Comparison of ENCODE assay signal across 21 cellular contexts in the genomic region with DNA sequence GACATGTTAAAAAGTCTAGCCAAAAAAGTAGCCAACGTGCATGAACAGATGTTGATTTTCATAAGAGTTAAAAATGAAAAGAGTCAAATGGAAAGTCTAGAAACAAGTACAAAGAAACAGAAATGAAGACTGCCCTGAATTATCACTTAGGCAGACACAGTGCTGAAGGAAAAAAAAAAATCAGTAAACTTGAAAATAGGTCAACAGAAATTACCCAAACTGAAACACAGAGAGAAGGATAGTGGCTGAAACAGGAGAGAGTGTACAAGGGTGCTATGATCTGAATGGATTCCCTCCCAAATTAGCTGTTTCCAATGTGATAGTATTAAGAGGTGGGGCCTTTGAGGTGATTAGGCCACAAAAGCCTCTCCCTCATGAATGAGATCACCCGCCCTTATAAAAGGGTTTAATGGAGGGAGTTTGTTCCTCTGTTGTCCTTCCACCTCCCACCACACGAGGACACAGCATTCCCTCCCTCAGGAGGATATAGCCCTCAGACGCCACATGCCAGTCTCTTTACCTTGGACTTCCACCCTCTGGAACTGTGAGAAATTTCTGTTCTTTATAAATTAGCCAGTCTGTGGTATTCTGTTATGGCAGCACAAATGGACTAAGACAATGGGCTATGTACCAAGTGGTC.
DNase-seq lines count a peak whose midpoint lies in the region; ATAC-seq and TF ChIP-seq lines count a peak whose summit lies in the region.
"Had no signal": no experiment of that assay in that cellular context is flagged by ENCODE, and none has a peak within 500 bp of the region (broad histone marks: within the 10 kb centered on the region; RNA-seq: fewer than 3 reads in every experiment).

No MANE protein-coding gene starts in this region.

- no peaks in the 10 kb centered on the region for H3K9me3 ChIP-seq in endodermal cell (ENCODE audit: control insufficient read depth, low read length)
- H3K9me3 ChIP-seq: ascending aorta, BE2C had no signal

- no peaks in the 10 kb centered on the region for H3K36me3 Mint-ChIP-seq in endodermal cell (ENCODE audit: low read depth)
- H3K36me3 Mint-ChIP-seq in osteocyte (ENCODE audit: unreplicated experiment): peaks cover 3% of the 10 kb centered on the region
- H3K36me3 Mint-ChIP-seq: activated naive CD4-positive, alpha-beta T cell treated with anti-CD3 and anti-CD28 coated beads, Interleukin-2, amount 50 U/mL, for 72 hours had no signal

- H3K27me3 ChIP-seq in endodermal cell (ENCODE audit: control insufficient read depth, insufficient read depth, low read length, poor library complexity, severe bottlenecking): no peaks in the 10 kb centered on the region
- H3K27me3 ChIP-seq: ascending aorta, BE2C had no signal

- WGBS in endodermal cell (ENCODE audit: insufficient coverage in 1 of 2, insufficient read length in 1 of 2), 2 experiments: 73 to 89% methylated on average over 1 to 3 of the region's 4 CpGs
- WGBS in lower leg skin, 2 donors: 75 to 76% methylated on average over 4 of the region's 4 CpGs

- ATAC-seq in GM18873 (IDR thresholded peaks at IDR 0.05; ENCODE audit: low FRiP score, unreplicated experiment): peak; percentile 59
- ATAC-seq in HG02798 (IDR thresholded peaks at IDR 0.05; ENCODE audit: poor library complexity, unreplicated experiment): peak; percentile 67
- ATAC-seq: activated naive CD4-positive, alpha-beta T cell treated with anti-CD3 and anti-CD28 coated beads, Interleukin-2, amount 50 U/mL, for 72 hours had no signal

- TF ChIP-seq CTCF in endodermal cell (conservative IDR thresholded peaks at IDR 0.05) (peak; percentile 65), osteocyte (IDR thresholded peaks at IDR 0.05) (no peak), lower leg skin (IDR thresholded peaks at IDR 0.05) (no peak)

- no peak overlapping the region for H3K27ac ChIP-seq in endodermal cell (ENCODE audit: low read depth, low read length)
- H3K27ac ChIP-seq: ascending aorta, RWPE1 had no signal

- no peaks in the 10 kb centered on the region for H3K4me1 Mint-ChIP-seq in endodermal cell
- peaks cover 37% of the 10 kb centered on the region for H3K4me1 Mint-ChIP-seq in osteocyte (ENCODE audit: unreplicated experiment)
- H3K4me1 Mint-ChIP-seq: central memory CD8-positive, alpha-beta T cell had no signal

- H3K9me3 Mint-ChIP-seq in endodermal cell (no peaks in the 10 kb centered on the region), osteocyte (ENCODE audit: unreplicated experiment) (peaks cover 6% of the 10 kb centered on the region)
- H3K9me3 Mint-ChIP-seq: activated naive CD4-positive, alpha-beta T cell treated with anti-CD3 and anti-CD28 coated beads, Interleukin-2, amount 50 U/mL, for 72 hours; central memory CD8-positive, alpha-beta T cell had no signal

- H3K27me3 Mint-ChIP-seq in endodermal cell (ENCODE audit: insufficient read depth): no peaks in the 10 kb centered on the region
- no peaks in the 10 kb centered on the region for H3K27me3 Mint-ChIP-seq in osteocyte (ENCODE audit: unreplicated experiment)

- H3K4me3 ChIP-seq in endodermal cell (ENCODE audit: low read length): no peak overlapping the region
- H3K4me3 ChIP-seq in lower leg skin (ENCODE audit: low read depth, poor library complexity, severe bottlenecking): no peak overlapping the region
- H3K4me3 ChIP-seq: ascending aorta had no signal

- TF ChIP-seq POLR2A in erythroblast (IDR thresholded peaks at IDR 0.05; ENCODE audit: low read length) (no peak), lower leg skin (IDR thresholded peaks at IDR 0.05) (no peak)

- no peak overlapping the region for H3K4me3 Mint-ChIP-seq in endodermal cell
- no peak overlapping the region for H3K4me3 Mint-ChIP-seq in osteocyte (ENCODE audit: unreplicated experiment)
- H3K4me3 Mint-ChIP-seq: central memory CD8-positive, alpha-beta T cell had no signal

- H3K27ac Mint-ChIP-seq in endodermal cell: no peak overlapping the region
- H3K27ac Mint-ChIP-seq in osteocyte (ENCODE audit: unreplicated experiment): peak overlapping the region; percentile 5
- H3K27ac Mint-ChIP-seq: activated naive CD4-positive, alpha-beta T cell treated with anti-CD3 and anti-CD28 coated beads, Interleukin-2, amount 50 U/mL, for 72 hours had no signal

- DNase-seq in endodermal cell (peak; percentile 67), osteocyte (ENCODE audit: extremely low spot score, unreplicated experiment) (no peak), erythroblast (lab: John Stamatoyannopoulos, UW) (no peak), HuH-7 (ENCODE audit: low spot score) (no peak), lower leg skin (ENCODE audit: low spot score in 2 of 2) (no peak), HCEC 1CT (no peak)
- DNase-seq: BE2C, COR-L47, EL, NCI-H1105 treated with DMSO at 0.1 percent for 48 hours, NCI-H2081 treated with DMSO at 0.1 percent for 48 hours, NCI-H524, occipital lobe, retina, SW 1271 had no signal

- no peaks in the 10 kb centered on the region for H3K36me3 ChIP-seq in endodermal cell (ENCODE audit: control insufficient read depth, insufficient read depth, low read length)
- H3K36me3 ChIP-seq: ascending aorta, BE2C had no signal

- no peak overlapping the region for H3K9ac ChIP-seq in endodermal cell (ENCODE audit: extremely low read depth, low read length, poor library complexity, severe bottlenecking)

- intact Hi-C loops in lower leg skin (cut with DNase I; ENCODE audit: low total_unique reads): no loop called here

- H3K4me1 ChIP-seq in endodermal cell (ENCODE audit: control insufficient read depth, insufficient read depth, low read length): no peaks in the 10 kb centered on the region
- H3K4me1 ChIP-seq: BE2C had no signal
